In the genomic region with DNA sequence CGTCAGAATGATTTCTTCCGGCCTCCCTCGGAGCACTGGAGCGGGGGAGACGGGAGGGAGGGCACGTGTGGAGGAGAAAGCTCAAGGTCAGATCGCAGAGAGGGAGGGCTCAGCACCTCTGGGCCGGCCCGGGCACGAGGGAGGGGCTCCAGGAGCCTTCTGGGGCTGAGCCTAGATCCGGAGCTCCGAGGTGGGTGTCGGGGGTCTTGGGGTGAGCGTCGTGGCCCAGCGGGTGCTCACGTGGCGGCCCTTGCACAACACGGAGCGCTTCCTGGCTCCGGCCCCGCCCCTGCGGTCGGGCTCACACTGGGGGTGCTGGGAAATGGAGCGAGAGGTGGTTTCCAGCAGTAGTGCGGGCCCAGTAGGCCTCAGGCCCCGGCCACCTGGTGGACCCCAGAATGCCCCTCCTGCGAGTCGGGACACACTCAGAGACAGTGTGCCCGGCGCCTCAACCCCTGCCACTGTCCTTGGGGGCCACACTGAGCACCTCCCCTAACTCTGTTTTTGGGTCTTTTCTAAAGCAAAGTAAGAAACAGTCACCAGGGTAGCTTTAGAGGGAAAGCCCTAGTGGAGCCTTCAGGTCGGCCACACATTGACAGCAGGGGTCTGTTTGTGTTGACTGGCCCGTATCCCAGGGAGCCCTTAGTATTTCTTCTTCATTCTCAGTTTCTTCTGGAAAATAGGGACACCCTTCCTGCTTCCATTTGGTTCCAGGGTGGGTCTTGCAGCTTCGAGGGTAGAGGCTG, we compare ENCODE assay signal across 1 cellular context.
TF ChIP-seq lines count a peak whose summit lies in the region.

No MANE protein-coding gene starts in this region.

TF ChIP-seq in HepG2, 621 proteins besides CTCF, POLR2A, EP300 and RAD21 (continued from another document and continues in another):
- TF ChIP-seq, protein P1, sequence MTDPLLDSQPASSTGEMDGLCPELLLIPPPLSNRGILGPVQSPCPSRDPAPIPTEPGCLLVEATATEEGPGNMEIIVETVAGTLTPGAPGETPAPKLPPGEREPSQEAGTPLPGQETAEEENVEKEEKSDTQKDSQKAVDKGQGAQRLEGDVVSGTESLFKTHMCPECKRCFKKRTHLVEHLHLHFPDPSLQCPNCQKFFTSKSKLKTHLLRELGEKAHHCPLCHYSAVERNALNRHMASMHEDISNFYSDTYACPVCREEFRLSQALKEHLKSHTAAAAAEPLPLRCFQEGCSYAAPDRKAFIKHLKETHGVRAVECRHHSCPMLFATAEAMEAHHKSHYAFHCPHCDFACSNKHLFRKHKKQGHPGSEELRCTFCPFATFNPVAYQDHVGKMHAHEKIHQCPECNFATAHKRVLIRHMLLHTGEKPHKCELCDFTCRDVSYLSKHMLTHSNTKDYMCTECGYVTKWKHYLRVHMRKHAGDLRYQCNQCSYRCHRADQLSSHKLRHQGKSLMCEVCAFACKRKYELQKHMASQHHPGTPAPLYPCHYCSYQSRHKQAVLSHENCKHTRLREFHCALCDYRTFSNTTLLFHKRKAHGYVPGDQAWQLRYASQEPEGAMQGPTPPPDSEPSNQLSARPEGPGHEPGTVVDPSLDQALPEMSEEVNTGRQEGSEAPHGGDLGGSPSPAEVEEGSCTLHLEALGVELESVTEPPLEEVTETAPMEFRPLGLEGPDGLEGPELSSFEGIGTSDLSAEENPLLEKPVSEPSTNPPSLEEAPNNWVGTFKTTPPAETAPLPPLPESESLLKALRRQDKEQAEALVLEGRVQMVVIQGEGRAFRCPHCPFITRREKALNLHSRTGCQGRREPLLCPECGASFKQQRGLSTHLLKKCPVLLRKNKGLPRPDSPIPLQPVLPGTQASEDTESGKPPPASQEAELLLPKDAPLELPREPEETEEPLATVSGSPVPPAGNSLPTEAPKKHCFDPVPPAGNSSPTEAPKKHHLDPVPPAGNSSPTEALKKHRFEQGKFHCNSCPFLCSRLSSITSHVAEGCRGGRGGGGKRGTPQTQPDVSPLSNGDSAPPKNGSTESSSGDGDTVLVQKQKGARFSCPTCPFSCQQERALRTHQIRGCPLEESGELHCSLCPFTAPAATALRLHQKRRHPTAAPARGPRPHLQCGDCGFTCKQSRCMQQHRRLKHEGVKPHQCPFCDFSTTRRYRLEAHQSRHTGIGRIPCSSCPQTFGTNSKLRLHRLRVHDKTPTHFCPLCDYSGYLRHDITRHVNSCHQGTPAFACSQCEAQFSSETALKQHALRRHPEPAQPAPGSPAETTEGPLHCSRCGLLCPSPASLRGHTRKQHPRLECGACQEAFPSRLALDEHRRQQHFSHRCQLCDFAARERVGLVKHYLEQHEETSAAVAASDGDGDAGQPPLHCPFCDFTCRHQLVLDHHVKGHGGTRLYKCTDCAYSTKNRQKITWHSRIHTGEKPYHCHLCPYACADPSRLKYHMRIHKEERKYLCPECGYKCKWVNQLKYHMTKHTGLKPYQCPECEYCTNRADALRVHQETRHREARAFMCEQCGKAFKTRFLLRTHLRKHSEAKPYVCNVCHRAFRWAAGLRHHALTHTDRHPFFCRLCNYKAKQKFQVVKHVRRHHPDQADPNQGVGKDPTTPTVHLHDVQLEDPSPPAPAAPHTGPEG (CRISPR knock-in tag; IDR thresholded peaks at IDR 0.05) = no peak; the same call in 1 of the 2 replicates
- TF ChIP-seq MTA3 (CRISPR knock-in tag; IDR thresholded peaks at IDR 0.05) (no peak), RCOR2 (CRISPR knock-in tag; IDR thresholded peaks at IDR 0.05) (no peak), CCDC6 (CRISPR knock-in tag; IDR thresholded peaks at IDR 0.05) (0 out of 2 replicates have a peak, but pooled peaks have one; percentile 52), ZIK1 (CRISPR knock-in tag; IDR thresholded peaks at IDR 0.05; ENCODE audit: borderline replicate concordance, low read depth) (no peak), CHD2 (IDR thresholded peaks at IDR 0.05; ENCODE audit: low read depth, low read length) (no peak), NPAS2 (CRISPR knock-in tag; IDR thresholded peaks at IDR 0.05; ENCODE audit: borderline replicate concordance) (no peak), BHLHE40 (IDR thresholded peaks at IDR 0.05; ENCODE audit: low read length) (peak; percentile 82), ZNF564 (CRISPR knock-in tag; IDR thresholded peaks at IDR 0.05) (peak; percentile 60; the same call in 1 of the 2 replicates), KDM1A (CRISPR knock-in tag; IDR thresholded peaks at IDR 0.05) (no peak; the same call in 1 of the 2 replicates), ZNF563 (CRISPR knock-in tag; IDR thresholded peaks at IDR 0.05) (0 out of 2 replicates have a peak, but pooled peaks have one; percentile 20), XBP1 (CRISPR knock-in tag; IDR thresholded peaks at IDR 0.05) (peak; percentile 68; the same call in 1 of the 2 replicates), ZNF776 (CRISPR knock-in tag; IDR thresholded peaks at IDR 0.05) (peak; percentile 53; the same call in 1 of the 2 replicates), SIX4 (CRISPR knock-in tag; IDR thresholded peaks at IDR 0.05) (no peak), ZNF367 (CRISPR knock-in tag; IDR thresholded peaks at IDR 0.05; ENCODE audit: borderline replicate concordance) (peak; percentile 64; the same call in 1 of the 2 replicates), ZFX (CRISPR knock-in tag; IDR thresholded peaks at IDR 0.05; ENCODE audit: low read depth) (peak; percentile 78), REPIN1 (CRISPR knock-in tag; IDR thresholded peaks at IDR 0.05; ENCODE audit: borderline replicate concordance, low read depth) (no peak), ZNF124 (CRISPR knock-in tag; IDR thresholded peaks at IDR 0.05) (no peak), CREM (IDR thresholded peaks at IDR 0.05) (no peak), CREM (CRISPR knock-in tag; IDR thresholded peaks at IDR 0.05) (no peak), ZBTB42 (CRISPR knock-in tag; IDR thresholded peaks at IDR 0.05) (no peak), NR2C2 (CRISPR knock-in tag; IDR thresholded peaks at IDR 0.05; ENCODE audit: borderline replicate concordance) (no peak)
- TF ChIP-seq, protein P2, sequence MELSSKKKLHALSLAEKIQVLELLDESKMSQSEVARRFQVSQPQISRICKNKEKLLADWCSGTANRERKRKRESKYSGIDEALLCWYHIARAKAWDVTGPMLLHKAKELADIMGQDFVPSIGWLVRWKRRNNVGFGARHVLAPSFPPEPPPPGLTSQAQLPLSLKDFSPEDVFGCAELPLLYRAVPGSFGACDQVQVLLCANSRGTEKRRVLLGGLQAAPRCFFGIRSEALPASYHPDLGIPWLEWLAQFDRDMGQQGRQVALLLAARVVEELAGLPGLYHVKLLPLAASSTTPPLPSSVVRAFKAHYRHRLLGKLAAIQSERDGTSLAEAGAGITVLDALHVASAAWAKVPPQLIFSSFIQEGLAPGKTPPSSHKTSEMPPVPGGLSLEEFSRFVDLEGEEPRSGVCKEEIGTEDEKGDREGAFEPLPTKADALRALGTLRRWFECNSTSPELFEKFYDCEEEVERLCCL (CRISPR knock-in tag; IDR thresholded peaks at IDR 0.05; ENCODE audit: borderline replicate concordance) = no peak
- TF ChIP-seq, protein P3, sequence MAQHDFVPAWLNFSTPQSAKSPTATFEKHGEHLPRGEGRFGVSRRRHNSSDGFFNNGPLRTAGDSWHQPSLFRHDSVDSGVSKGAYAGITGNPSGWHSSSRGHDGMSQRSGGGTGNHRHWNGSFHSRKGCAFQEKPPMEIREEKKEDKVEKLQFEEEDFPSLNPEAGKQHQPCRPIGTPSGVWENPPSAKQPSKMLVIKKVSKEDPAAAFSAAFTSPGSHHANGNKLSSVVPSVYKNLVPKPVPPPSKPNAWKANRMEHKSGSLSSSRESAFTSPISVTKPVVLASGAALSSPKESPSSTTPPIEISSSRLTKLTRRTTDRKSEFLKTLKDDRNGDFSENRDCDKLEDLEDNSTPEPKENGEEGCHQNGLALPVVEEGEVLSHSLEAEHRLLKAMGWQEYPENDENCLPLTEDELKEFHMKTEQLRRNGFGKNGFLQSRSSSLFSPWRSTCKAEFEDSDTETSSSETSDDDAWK (CRISPR knock-in tag; IDR thresholded peaks at IDR 0.05) = no peak
- TF ChIP-seq, protein P4, sequence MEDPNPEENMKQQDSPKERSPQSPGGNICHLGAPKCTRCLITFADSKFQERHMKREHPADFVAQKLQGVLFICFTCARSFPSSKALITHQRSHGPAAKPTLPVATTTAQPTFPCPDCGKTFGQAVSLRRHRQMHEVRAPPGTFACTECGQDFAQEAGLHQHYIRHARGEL (CRISPR knock-in tag; IDR thresholded peaks at IDR 0.05) = no peak
- TF ChIP-seq, protein P5, sequence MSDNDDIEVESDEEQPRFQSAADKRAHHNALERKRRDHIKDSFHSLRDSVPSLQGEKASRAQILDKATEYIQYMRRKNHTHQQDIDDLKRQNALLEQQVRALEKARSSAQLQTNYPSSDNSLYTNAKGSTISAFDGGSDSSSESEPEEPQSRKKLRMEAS (IDR thresholded peaks at IDR 0.05) = peak; percentile 97
- TF ChIP-seq, protein P6, sequence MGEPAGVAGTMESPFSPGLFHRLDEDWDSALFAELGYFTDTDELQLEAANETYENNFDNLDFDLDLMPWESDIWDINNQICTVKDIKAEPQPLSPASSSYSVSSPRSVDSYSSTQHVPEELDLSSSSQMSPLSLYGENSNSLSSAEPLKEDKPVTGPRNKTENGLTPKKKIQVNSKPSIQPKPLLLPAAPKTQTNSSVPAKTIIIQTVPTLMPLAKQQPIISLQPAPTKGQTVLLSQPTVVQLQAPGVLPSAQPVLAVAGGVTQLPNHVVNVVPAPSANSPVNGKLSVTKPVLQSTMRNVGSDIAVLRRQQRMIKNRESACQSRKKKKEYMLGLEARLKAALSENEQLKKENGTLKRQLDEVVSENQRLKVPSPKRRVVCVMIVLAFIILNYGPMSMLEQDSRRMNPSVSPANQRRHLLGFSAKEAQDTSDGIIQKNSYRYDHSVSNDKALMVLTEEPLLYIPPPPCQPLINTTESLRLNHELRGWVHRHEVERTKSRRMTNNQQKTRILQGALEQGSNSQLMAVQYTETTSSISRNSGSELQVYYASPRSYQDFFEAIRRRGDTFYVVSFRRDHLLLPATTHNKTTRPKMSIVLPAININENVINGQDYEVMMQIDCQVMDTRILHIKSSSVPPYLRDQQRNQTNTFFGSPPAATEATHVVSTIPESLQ (CRISPR knock-in tag; conservative IDR thresholded peaks at IDR 0.05) = no peak
- TF ChIP-seq, protein P7, sequence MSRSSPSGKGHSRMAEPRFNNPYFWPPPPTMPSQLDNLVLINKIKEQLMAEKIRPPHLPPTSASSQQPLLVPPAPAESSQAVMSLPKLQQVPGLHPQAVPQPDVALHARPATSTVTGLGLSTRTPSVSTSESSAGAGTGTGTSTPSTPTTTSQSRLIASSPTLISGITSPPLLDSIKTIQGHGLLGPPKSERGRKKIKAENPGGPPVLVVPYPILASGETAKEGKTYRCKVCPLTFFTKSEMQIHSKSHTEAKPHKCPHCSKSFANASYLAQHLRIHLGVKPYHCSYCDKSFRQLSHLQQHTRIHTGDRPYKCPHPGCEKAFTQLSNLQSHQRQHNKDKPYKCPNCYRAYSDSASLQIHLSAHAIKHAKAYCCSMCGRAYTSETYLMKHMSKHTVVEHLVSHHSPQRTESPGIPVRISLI (CRISPR knock-in tag; IDR thresholded peaks at IDR 0.05; ENCODE audit: borderline replicate concordance) = no peak
- TF ChIP-seq, protein P8, sequence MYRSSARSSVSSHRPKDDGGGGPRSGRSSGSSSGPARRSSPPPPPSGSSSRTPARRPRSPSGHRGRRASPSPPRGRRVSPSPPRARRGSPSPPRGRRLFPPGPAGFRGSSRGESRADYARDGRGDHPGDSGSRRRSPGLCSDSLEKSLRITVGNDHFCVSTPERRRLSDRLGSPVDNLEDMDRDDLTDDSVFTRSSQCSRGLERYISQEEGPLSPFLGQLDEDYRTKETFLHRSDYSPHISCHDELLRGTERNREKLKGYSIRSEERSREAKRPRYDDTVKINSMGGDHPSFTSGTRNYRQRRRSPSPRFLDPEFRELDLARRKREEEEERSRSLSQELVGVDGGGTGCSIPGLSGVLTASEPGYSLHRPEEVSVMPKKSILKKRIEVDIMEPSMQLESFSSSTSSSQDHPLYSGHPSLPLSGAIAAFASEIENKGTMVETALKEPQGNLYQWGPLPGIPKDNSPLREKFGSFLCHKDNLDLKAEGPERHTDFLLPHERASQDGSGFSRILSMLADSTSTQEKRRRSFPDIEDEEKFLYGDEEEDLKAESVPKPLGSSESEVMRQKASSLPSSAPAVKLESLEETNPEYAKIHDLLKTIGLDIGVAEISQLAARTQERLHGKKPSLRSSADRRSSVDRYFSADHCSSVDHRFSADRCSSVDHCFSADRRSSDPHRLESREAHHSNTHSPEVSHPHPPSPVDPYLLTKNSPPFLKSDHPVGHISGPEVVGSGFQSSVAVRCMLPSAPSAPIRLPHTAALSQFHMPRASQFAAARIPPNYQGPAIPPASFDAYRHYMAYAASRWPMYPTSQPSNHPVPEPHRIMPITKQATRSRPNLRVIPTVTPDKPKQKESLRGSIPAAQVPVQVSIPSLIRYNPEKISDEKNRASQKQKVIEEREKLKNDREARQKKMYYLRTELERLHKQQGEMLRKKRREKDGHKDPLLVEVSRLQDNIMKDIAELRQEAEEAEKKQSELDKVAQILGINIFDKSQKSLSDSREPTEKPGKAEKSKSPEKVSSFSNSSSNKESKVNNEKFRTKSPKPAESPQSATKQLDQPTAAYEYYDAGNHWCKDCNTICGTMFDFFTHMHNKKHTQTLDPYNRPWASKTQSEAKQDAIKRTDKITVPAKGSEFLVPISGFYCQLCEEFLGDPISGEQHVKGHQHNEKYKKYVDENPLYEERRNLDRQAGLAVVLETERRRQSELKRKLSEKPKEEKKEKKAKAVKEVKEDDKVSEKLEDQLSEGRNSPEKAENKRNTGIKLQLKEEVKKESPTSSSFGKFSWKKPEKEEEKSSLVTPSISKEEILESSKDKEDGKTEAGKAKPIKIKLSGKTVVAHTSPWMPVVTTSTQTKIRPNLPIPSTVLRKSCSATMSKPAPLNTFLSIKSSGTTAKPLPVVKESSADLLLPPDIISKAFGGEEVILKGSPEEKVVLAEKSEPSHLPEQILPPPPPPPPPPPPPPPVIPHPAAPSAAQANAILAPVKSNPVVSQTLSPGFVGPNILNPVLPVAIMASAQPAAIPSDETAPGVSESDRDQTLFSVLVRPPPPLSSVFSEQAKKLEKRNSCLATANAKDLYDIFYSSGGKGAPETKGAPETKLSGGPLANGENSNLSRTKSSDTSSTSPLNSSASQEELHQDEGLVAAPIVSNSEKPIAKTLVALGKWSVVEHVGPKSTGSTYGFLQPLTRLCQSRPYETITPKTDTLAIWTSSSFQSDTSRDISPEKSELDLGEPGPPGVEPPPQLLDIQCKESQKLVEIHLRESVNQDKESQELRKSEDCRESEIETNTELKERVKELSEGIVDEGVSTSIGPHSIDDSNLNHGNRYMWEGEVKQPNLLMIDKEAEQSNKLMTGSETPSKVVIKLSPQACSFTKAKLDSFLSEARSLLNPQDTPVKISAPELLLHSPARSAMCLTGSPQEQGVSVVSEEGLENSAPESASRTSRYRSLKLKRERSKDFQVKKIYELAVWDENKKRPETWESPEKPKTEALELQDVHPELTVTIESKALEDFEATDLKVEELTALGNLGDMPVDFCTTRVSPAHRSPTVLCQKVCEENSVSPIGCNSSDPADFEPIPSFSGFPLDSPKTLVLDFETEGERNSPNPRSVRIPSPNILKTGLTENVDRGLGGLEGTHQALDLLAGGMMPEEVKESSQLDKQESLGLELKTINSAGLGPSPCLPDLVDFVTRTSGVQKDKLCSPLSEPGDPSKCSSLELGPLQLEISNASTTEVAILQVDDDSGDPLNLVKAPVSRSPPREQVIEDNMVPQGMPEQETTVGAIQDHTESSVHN (CRISPR knock-in tag; IDR thresholded peaks at IDR 0.05) = no peak
- TF ChIP-seq, protein P9, sequence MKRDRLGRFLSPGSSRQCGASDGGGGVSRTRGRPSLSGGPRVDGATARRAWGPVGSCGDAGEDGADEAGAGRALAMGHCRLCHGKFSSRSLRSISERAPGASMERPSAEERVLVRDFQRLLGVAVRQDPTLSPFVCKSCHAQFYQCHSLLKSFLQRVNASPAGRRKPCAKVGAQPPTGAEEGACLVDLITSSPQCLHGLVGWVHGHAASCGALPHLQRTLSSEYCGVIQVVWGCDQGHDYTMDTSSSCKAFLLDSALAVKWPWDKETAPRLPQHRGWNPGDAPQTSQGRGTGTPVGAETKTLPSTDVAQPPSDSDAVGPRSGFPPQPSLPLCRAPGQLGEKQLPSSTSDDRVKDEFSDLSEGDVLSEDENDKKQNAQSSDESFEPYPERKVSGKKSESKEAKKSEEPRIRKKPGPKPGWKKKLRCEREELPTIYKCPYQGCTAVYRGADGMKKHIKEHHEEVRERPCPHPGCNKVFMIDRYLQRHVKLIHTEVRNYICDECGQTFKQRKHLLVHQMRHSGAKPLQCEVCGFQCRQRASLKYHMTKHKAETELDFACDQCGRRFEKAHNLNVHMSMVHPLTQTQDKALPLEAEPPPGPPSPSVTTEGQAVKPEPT (CRISPR knock-in tag; IDR thresholded peaks at IDR 0.05; ENCODE audit: low read depth) = no peak
